ENCODE assay signal across 19 cellular contexts in the genomic region with DNA sequence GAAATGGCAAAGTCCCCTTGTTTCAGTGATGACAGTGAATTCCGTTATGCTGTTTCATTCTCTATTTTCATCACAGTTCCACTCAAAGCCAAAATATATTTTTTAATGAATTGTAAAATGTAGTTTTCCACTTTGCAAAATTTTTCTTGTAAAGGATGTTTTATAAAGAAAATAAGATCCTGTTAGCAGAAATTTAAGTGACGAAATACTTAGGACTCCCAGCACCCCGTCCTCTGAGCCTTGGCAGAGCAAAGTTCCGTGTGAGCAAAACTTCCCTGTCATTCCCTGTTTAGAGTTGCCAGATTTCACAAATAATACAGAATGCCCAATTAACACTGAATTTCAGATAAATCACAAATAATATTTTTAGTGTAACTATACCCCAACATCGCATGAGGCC.
DNase-seq lines count a peak whose midpoint lies in the region; ATAC-seq and TF ChIP-seq lines count a peak whose summit lies in the region.
"Had no signal": no experiment of that assay in that cellular context is flagged by ENCODE, and none has a peak within 500 bp of the region (broad histone marks: within the 10 kb centered on the region; RNA-seq: fewer than 3 reads in every experiment).

No MANE protein-coding gene starts in this region.

- H3K27ac ChIP-seq in dorsolateral prefrontal cortex (peak overlapping the region in 56 of 59 donors; percentile 70 to 99 (median 95)), muscle layer of duodenum (ENCODE audit: low read length) (peak overlapping the region; percentile 80), stomach (peak overlapping the region in 3 of 5 donors; percentile 29 to 67 (median 58))
- H3K27ac ChIP-seq: ovary had no signal

- H3K4me3 ChIP-seq in dorsolateral prefrontal cortex (peak overlapping the region in 1 of 59 donors; percentile 53), muscle layer of duodenum (ENCODE audit: low read depth in 1 of 2, low read length in 2 of 2) (no peak overlapping the region), stomach (no peak overlapping the region)
- H3K4me3 ChIP-seq: MG63, mucosa of descending colon, ovary had no signal

- H3K9me3 ChIP-seq in muscle layer of duodenum (ENCODE audit: control insufficient read depth in 1 of 2, low read length in 2 of 2), result no peaks in the 10 kb centered on the region
- no peaks in the 10 kb centered on the region for H3K9me3 ChIP-seq in stomach
- H3K9me3 ChIP-seq: Caco-2, MG63, mucosa of descending colon, ovary had no signal

- no peaks in the 10 kb centered on the region for H3K9me3 Mint-ChIP-seq in HFFc6

- TF ChIP-seq POLR2A in stomach (IDR thresholded peaks at IDR 0.05), result no peak

- WGBS in stomach, 5 donors, result 76 to 90% (median 79%) methylated on average over 5 of the region's 5 CpGs

- peaks cover 0 to 3% (median 0%) of the 10 kb centered on the region in 45 donors for H3K27me3 ChIP-seq in dorsolateral prefrontal cortex
- H3K27me3 ChIP-seq in muscle layer of duodenum (ENCODE audit: low read depth, low read length), result no peaks in the 10 kb centered on the region
- H3K27me3 ChIP-seq in stomach, result no peaks in the 10 kb centered on the region
- H3K27me3 ChIP-seq: MG63, ovary had no signal

- ATAC-seq in HG03135 (IDR thresholded peaks at IDR 0.05; ENCODE audit: unreplicated experiment), result no peak
- ATAC-seq in GM18870 (IDR thresholded peaks at IDR 0.05; ENCODE audit: unreplicated experiment), result no peak

- TF ChIP-seq EP300 in stomach (IDR thresholded peaks at IDR 0.05), result no peak

- peak overlapping the region; percentile 76 for H3K27ac Mint-ChIP-seq in HFFc6
- H3K27ac Mint-ChIP-seq: activated naive CD8-positive, alpha-beta T cell had no signal

- intact Hi-C loops in dorsolateral prefrontal cortex (cut with DNase I), result loop anchor here (2.0 to 10.0 kb wide), 7 partner anchors 31 to 255 kb away; no protein-coding TSS in a partner anchor
- intact Hi-C loops in stomach (cut with DNase I; ENCODE audit: low total_unique reads), result no loop called here

- H3K4me1 ChIP-seq in muscle layer of duodenum (ENCODE audit: control insufficient read depth in 1 of 2, insufficient read depth in 2 of 2, low read length in 2 of 2) (peaks cover 10 to 19% of the 10 kb centered on the region in 2 donors), stomach (peaks cover 0 to 17% (median 12%) of the 10 kb centered on the region in 4 donors)

- DNase-seq in HFFc6 (no peak), dorsolateral prefrontal cortex (no peak), stomach (no peak), middle frontal gyrus (ENCODE audit: extremely low spot score, low spot score) (no peak), GF-D8 (lab: John Stamatoyannopoulos, UW) (no peak)
- DNase-seq: activated CD4-positive, alpha-beta T cell treated with anti-CD3 and anti-CD28 coated beads, Interleukin-2, amount 50 U/mL, for 48 hours; activated T-cell treated with anti-CD3 and anti-CD28 coated beads, Interleukin-2, amount 50 U/mL, for 48 hours; Caco-2; effector CD8-positive, alpha-beta T cell; MG63; mucosa of descending colon; NK-92 treated with Interleukin-12 subunit alpha and Interleukin-12 subunit beta, amount 100 ng/mL, for 24 hours; ovary; stimulated activated naive CD4-positive, alpha-beta T cell; SW 1271 had no signal

- H3K4me3 Mint-ChIP-seq in HFFc6, result peak overlapping the region; percentile 73; the same call in 1 of the 2 replicates
- H3K4me3 Mint-ChIP-seq: activated naive CD8-positive, alpha-beta T cell had no signal

- H3K4me1 Mint-ChIP-seq in HFFc6 (ENCODE audit: low read depth), result peaks cover 46% of the 10 kb centered on the region

- H3K36me3 Mint-ChIP-seq in HFFc6 (ENCODE audit: low read depth), result no peaks in the 10 kb centered on the region
- H3K36me3 Mint-ChIP-seq: activated naive CD8-positive, alpha-beta T cell had no signal

- TF ChIP-seq CTCF in HFFc6 (IDR thresholded peaks at IDR 0.05), result no peak
- TF ChIP-seq CTCF in dorsolateral prefrontal cortex (IDR thresholded peaks at IDR 0.05 in 54 of 56, conservative IDR thresholded peaks at IDR 0.05 in 2 of 56; ENCODE audit: low read depth in 1 of 56, partially characterized antibody in 56 of 56), result no peak
- TF ChIP-seq CTCF in stomach (IDR thresholded peaks at IDR 0.05), result no peak

- peaks cover 1% of the 10 kb centered on the region for H3K27me3 Mint-ChIP-seq in HFFc6 (ENCODE audit: insufficient read depth)

- H3K36me3 ChIP-seq in muscle layer of duodenum (ENCODE audit: control insufficient read depth in 1 of 2, insufficient read depth in 2 of 2, low read length in 2 of 2) (no peaks in the 10 kb centered on the region), stomach (no peaks in the 10 kb centered on the region)
- H3K36me3 ChIP-seq: MG63, ovary had no signal
